ENCODE assay signal across 16 cellular contexts in the genomic region with DNA sequence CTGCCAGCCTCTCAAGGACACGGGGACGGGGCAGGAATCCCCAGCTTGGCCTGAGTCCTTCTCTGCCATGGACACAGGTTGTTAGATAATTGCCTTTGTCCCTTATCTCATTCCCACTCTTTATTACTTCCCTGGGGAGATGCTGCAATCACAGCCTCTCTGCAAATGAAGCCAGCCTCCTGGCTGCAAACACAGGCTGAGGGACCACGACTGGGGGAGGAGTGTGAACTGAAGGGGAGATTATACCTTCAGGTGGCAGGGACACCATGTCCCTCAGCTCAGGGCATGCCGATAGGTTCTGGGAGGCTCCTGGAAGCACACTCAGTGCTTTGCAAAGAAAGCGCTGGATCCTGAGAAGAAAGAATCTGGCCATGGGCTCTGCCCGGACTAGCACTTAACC. TPM values are rescaled to one million over a fixed set of nuclear protein-coding genes. Genes with fewer than 3 reads are reported as not detected.
"Had no signal": no experiment of that assay in that cellular context is flagged by ENCODE, and none has a peak within 500 bp of the region (broad histone marks: within the 10 kb centered on the region; RNA-seq: fewer than 3 reads in every experiment).

No MANE protein-coding gene starts in this region.

- H3K27ac ChIP-seq: brain microvascular endothelial cell, neural progenitor cell, parathyroid adenoma, stomach, thyroid gland, vagina had no signal

- H3K27ac Mint-ChIP-seq: activated CD4-positive, alpha-beta memory T cell treated with anti-CD3 and anti-CD28 coated beads for 36 hours; activated naive CD8-positive, alpha-beta T cell treated with anti-CD3 and anti-CD28 coated beads for 36 hours; activated T-cell treated with anti-CD3 and anti-CD28 coated beads, Interleukin-2, amount 50 U/mL, for 72 hours; dendritic cell treated with granulocyte-macrophage colony-stimulating factor and Interleukin-4, amounts not matched to agents 40 ng/mL and 50 ng/mL, for 4 days; neural progenitor cell had no signal

- DNase-seq: activated CD4-positive, alpha-beta memory T cell treated with anti-CD3 and anti-CD28 coated beads for 36 hours; activated gamma-delta T cell treated with Interleukin-2 at 50 U/mL for 16 hours; activated naive CD8-positive, alpha-beta T cell treated with anti-CD3 and anti-CD28 coated beads for 36 hours; activated T-cell treated with anti-CD3 and anti-CD28 coated beads, Interleukin-2, amount 50 U/mL, for 72 hours; brain microvascular endothelial cell; hippocampal formation; kidney glomerular epithelial cell; retina; stomach; thyroid gland had no signal

- H3K36me3 Mint-ChIP-seq: activated CD4-positive, alpha-beta memory T cell treated with anti-CD3 and anti-CD28 coated beads for 36 hours; activated naive CD8-positive, alpha-beta T cell treated with anti-CD3 and anti-CD28 coated beads for 36 hours; neural progenitor cell had no signal

- H3K9me3 Mint-ChIP-seq: activated CD4-positive, alpha-beta memory T cell treated with anti-CD3 and anti-CD28 coated beads for 36 hours; activated naive CD8-positive, alpha-beta T cell treated with anti-CD3 and anti-CD28 coated beads for 36 hours; activated T-cell treated with anti-CD3 and anti-CD28 coated beads, Interleukin-2, amount 50 U/mL, for 72 hours; dendritic cell treated with granulocyte-macrophage colony-stimulating factor and Interleukin-4, amounts not matched to agents 40 ng/mL and 50 ng/mL, for 4 days; neural progenitor cell had no signal

- H3K4me3 Mint-ChIP-seq: activated CD4-positive, alpha-beta memory T cell treated with anti-CD3 and anti-CD28 coated beads for 36 hours; activated naive CD8-positive, alpha-beta T cell treated with anti-CD3 and anti-CD28 coated beads for 36 hours; activated T-cell treated with anti-CD3 and anti-CD28 coated beads, Interleukin-2, amount 50 U/mL, for 72 hours; dendritic cell treated with granulocyte-macrophage colony-stimulating factor and Interleukin-4, amounts not matched to agents 40 ng/mL and 50 ng/mL, for 4 days; neural progenitor cell had no signal

RNA-seq across cellular contexts. Expression of a gene that starts 16.1 kb away (rescaled TPM):
- total RNA-seq: activated CD4-positive, alpha-beta memory T cell treated with anti-CD3 and anti-CD28 coated beads for 36 hours; activated naive CD8-positive, alpha-beta T cell treated with anti-CD3 and anti-CD28 coated beads for 36 hours; activated T-cell treated with anti-CD3 and anti-CD28 coated beads, Interleukin-2, amount 50 U/mL, for 72 hours; epithelial cell of proximal tubule; myocyte had no signal
